ENCODE assay signal across 27 cellular contexts in the genomic region with DNA sequence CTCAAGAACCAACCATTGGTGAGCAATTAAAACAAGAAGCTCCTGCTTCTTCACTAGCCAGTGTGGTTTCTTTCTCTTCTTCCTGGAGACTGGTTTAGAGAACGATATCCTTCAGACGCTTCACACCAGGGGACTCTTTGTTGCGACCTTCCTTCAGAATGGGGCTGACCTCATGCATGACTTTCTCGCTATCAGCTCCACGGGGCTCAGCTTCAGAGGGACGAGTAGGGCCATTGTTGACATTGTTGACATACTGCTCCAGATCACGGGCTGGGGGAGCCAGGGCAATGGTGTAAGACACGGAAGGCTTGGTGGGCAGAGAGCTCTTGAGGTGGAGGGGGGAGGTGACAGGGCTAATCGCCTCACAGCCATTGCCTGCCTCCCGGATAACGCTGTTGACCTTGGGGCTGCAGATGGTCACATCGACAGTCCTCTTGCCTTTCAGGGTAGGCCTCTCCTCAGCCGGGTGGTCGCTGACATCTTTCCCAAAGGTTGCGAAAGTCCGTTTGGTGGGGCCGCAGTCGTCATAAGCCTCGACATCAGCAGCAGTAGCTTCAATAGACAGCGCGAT.
"Had no signal": no experiment of that assay in that cellular context is flagged by ENCODE, and none has a peak within 500 bp of the region (broad histone marks: within the 10 kb centered on the region; RNA-seq: fewer than 3 reads in every experiment).

No MANE protein-coding gene starts in this region.

- H3K9me3 ChIP-seq: adrenal gland, ascending aorta, esophagus muscularis mucosa, gastrocnemius medialis, prostate gland, spleen, thoracic aorta, vagina had no signal

- H3K4me3 Mint-ChIP-seq: activated CD4-positive, alpha-beta T cell treated with anti-CD3 and anti-CD28 coated beads for 36 hours; activated naive CD8-positive, alpha-beta T cell; activated T-cell treated with anti-CD3 and anti-CD28 coated beads, Interleukin-2, amount 50 U/mL, for 24 hours; activated T-helper 17 cell treated with anti-CD3 and anti-CD28 coated beads, Interleukin-2, amount 50 U/mL, for 72 hours; effector memory CD8-positive, alpha-beta T cell; immature natural killer cell; naive thymus-derived CD4-positive, alpha-beta T cell; type B pancreatic cell had no signal

- H3K4me1 ChIP-seq: adrenal gland, ascending aorta, esophagus muscularis mucosa, gastrocnemius medialis, prostate gland, spleen, vagina had no signal

- H3K27me3 Mint-ChIP-seq: activated CD4-positive, alpha-beta T cell treated with anti-CD3 and anti-CD28 coated beads for 36 hours; activated naive CD8-positive, alpha-beta T cell; activated T-helper 17 cell treated with anti-CD3 and anti-CD28 coated beads, Interleukin-2, amount 50 U/mL, for 72 hours; effector memory CD8-positive, alpha-beta T cell; naive thymus-derived CD4-positive, alpha-beta T cell; type B pancreatic cell had no signal

- H3K27ac Mint-ChIP-seq: activated CD4-positive, alpha-beta T cell treated with anti-CD3 and anti-CD28 coated beads for 36 hours; activated naive CD8-positive, alpha-beta T cell; activated T-cell treated with anti-CD3 and anti-CD28 coated beads, Interleukin-2, amount 50 U/mL, for 24 hours; activated T-helper 17 cell treated with anti-CD3 and anti-CD28 coated beads, Interleukin-2, amount 50 U/mL, for 72 hours; effector memory CD8-positive, alpha-beta T cell; immature natural killer cell; naive thymus-derived CD4-positive, alpha-beta T cell; type B pancreatic cell had no signal

- H3K4me3 ChIP-seq: adrenal gland, ascending aorta, esophagus muscularis mucosa, gastrocnemius medialis, lung, prostate gland, spleen, thoracic aorta, vagina had no signal

- H3K4me1 Mint-ChIP-seq: activated CD4-positive, alpha-beta T cell treated with anti-CD3 and anti-CD28 coated beads for 36 hours; activated T-helper 17 cell treated with anti-CD3 and anti-CD28 coated beads, Interleukin-2, amount 50 U/mL, for 72 hours; immature natural killer cell; naive thymus-derived CD4-positive, alpha-beta T cell had no signal

- DNase-seq: activated CD4-positive, alpha-beta T cell treated with anti-CD3 and anti-CD28 coated beads for 36 hours; activated CD4-positive, alpha-beta T cell treated with anti-CD3 and anti-CD28 coated beads, Interleukin-2, amount 50 U/mL, for 4 hours; activated CD8-positive, alpha-beta memory T cell treated with anti-CD3 and anti-CD28 coated beads for 24 hours; activated CD8-positive, alpha-beta memory T cell treated with anti-CD3 and anti-CD28 coated beads, Interleukin-2, amount 50 U/mL, for 4 hours; activated naive CD4-positive, alpha-beta T cell; activated T-cell treated with anti-CD3 and anti-CD28 coated beads, Interleukin-2, amount 50 U/mL, for 24 hours; adrenal gland; brain microvascular endothelial cell; central memory CD4-positive, alpha-beta T cell; effector memory CD8-positive, alpha-beta T cell; gastrocnemius medialis; hippocampal formation; immature natural killer cell; naive thymus-derived CD4-positive, alpha-beta T cell; spleen; stimulated activated CD4-positive, alpha-beta T cell treated with anti-CD3 and anti-CD28 coated beads, Interleukin-4, amount 100 ng/mL, for 1 hour; stimulated activated naive CD4-positive, alpha-beta T cell treated with Interleukin-2 at 50 U/mL for 16 hours had no signal

- H3K27me3 ChIP-seq: ascending aorta, brain microvascular endothelial cell, spleen, vagina had no signal

- H3K36me3 ChIP-seq: adrenal gland, ascending aorta, brain microvascular endothelial cell, esophagus muscularis mucosa, gastrocnemius medialis, prostate gland, spleen, thoracic aorta, vagina had no signal

- ATAC-seq: activated CD4-positive, alpha-beta T cell treated with anti-CD3 and anti-CD28 coated beads for 36 hours; activated T-helper 17 cell treated with anti-CD3 and anti-CD28 coated beads, Interleukin-2, amount 50 U/mL, for 72 hours; effector memory CD8-positive, alpha-beta T cell; gastrocnemius medialis; left lobe of liver; naive thymus-derived CD4-positive, alpha-beta T cell had no signal

- H3K9me3 Mint-ChIP-seq: activated T-cell treated with anti-CD3 and anti-CD28 coated beads, Interleukin-2, amount 50 U/mL, for 24 hours; activated T-helper 17 cell treated with anti-CD3 and anti-CD28 coated beads, Interleukin-2, amount 50 U/mL, for 72 hours; type B pancreatic cell had no signal

- H3K27ac ChIP-seq: adrenal gland, ascending aorta, brain microvascular endothelial cell, esophagus muscularis mucosa, gastrocnemius medialis, prostate gland, spleen, thoracic aorta, vagina had no signal

- H3K36me3 Mint-ChIP-seq: activated naive CD8-positive, alpha-beta T cell; immature natural killer cell; naive thymus-derived CD4-positive, alpha-beta T cell had no signal
